Comparison of ENCODE assay signal across 23 cellular contexts in the genomic region with DNA sequence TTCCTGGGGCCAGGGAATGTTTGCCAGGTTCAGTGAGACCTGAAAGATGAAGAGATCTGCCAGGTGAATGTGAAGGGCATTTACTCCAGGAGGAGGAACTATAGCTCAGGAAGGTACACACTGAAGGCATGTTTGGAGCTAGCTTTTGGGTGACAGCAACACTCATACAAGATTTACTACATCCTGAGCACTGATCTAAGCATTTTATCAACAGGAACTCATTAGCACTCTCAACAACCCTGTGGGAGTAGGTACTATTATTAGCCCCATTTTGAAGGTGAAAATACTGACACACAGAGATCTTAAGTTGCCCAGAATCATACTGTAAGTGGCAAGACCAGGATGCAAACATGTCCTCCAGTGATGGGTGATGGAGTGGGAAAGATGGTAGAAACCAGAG. TPM values are rescaled to one million over a fixed set of nuclear protein-coding genes. Genes with fewer than 3 reads are reported as not detected.
DNase-seq lines count a peak whose midpoint lies in the region; ATAC-seq, FAIRE-seq and TF ChIP-seq lines count a peak whose summit lies in the region.
"Had no signal": no experiment of that assay in that cellular context is flagged by ENCODE, and none has a peak within 500 bp of the region (broad histone marks: within the 10 kb centered on the region; RNA-seq: fewer than 3 reads in every experiment).

No MANE protein-coding gene starts in this region.

- FAIRE-seq in bronchial epithelial cell (lab: Jason Lieb, UNC), result no peak
- FAIRE-seq: D721Med, HTR-8/SVneo had no signal

- H3K36me3 ChIP-seq in cardiac muscle cell, result peaks cover 11% of the 10 kb centered on the region
- H3K36me3 ChIP-seq in OCI-LY1 (ENCODE audit: insufficient read depth, low read length), result peaks cover 40% of the 10 kb centered on the region
- peaks cover 3% of the 10 kb centered on the region for H3K36me3 ChIP-seq in bronchial epithelial cell (ENCODE audit: control insufficient read depth, insufficient read depth, low read length)

- TF ChIP-seq CTCF in cardiac muscle cell (IDR thresholded peaks at IDR 0.05; ENCODE audit: low read depth, low read length) (no peak), OCI-LY1 (IDR thresholded peaks at IDR 0.05; ENCODE audit: low read length) (no peak), bronchial epithelial cell (IDR thresholded peaks at IDR 0.05; ENCODE audit: insufficient read depth, low read length, severe bottlenecking) (no peak)

- H3K4me3 ChIP-seq in cardiac muscle cell (no peak overlapping the region), OCI-LY1 (ENCODE audit: low read depth, low read length, poor library complexity, severe bottlenecking) (no peak overlapping the region), bronchial epithelial cell (ENCODE audit: low read depth, low read length) (no peak overlapping the region)
- H3K4me3 ChIP-seq: MG63 had no signal

- intact Hi-C loops in Right ventricle myocardium superior (cut with DNase I), result no loop called here

- H3K27me3 ChIP-seq in cardiac muscle cell, result no peaks in the 10 kb centered on the region
- H3K27me3 ChIP-seq in OCI-LY1 (ENCODE audit: insufficient read depth, low read length), result no peaks in the 10 kb centered on the region
- no peaks in the 10 kb centered on the region for H3K27me3 ChIP-seq in bronchial epithelial cell (ENCODE audit: control insufficient read depth, insufficient read depth, low read length)
- H3K27me3 ChIP-seq: MG63 had no signal

- H3K9me3 ChIP-seq in cardiac muscle cell (ENCODE audit: low read depth) (no peaks in the 10 kb centered on the region), OCI-LY1 (ENCODE audit: low read length) (no peaks in the 10 kb centered on the region)
- H3K9me3 ChIP-seq: MG63 had no signal

- peaks cover 26% of the 10 kb centered on the region for H3F3A ChIP-seq in OCI-LY1 (ENCODE audit: insufficient read depth, low read length)

- no peaks in the 10 kb centered on the region for H3K9me2 ChIP-seq in OCI-LY1 (ENCODE audit: low read depth, low read length)

- ATAC-seq in Right ventricle myocardium superior (ENCODE audit: poor library complexity), result no peak
- no peak for ATAC-seq in HG03097 (IDR thresholded peaks at IDR 0.05; ENCODE audit: low FRiP score, unreplicated experiment)
- no peak for ATAC-seq in GM21786 (IDR thresholded peaks at IDR 0.05; ENCODE audit: unreplicated experiment)

- H3K9ac ChIP-seq in OCI-LY1 (ENCODE audit: low read length), result no peak overlapping the region

- DNase-seq in cardiac muscle cell (ENCODE audit: low read depth in 1 of 2, low spot score in 1 of 2) (no peak), Right ventricle myocardium superior (no peak), bronchial epithelial cell (ENCODE audit: low read depth) (peak; percentile 18)
- no peak for DNase-seq in activated naive CD4-positive, alpha-beta T cell treated with anti-CD3 and anti-CD28 coated beads, Interleukin-2, amount 50 U/mL, for 16 hours
- DNase-seq: C1 segment of cervical spinal cord; CD8-positive, alpha-beta memory T cell; DND-41; H9; IMR-90; Karpas-422; MG63; NCI-H1048; NCI-H1436; NCI-H2081; NCI-H2227 treated with DMSO at 0.1 percent for 48 hours; NCI-H524 treated with DMSO at 0.1 percent for 48 hours; NK-92 treated with Interleukin-12 subunit alpha and Interleukin-12 subunit beta, amount 100 ng/mL, for 24 hours; SIG-M5 had no signal

- H3K79me2 ChIP-seq in OCI-LY1 (ENCODE audit: insufficient read depth, low read length), result peaks cover 9% of the 10 kb centered on the region

- H3K4me1 ChIP-seq in cardiac muscle cell (ENCODE audit: low read depth) (peaks cover 37% of the 10 kb centered on the region), OCI-LY1 (ENCODE audit: insufficient read depth, low read length, severe bottlenecking) (peaks cover 33% of the 10 kb centered on the region)

- no peak overlapping the region for H2AFZ ChIP-seq in OCI-LY1 (ENCODE audit: low read length)

- no peaks in the 10 kb centered on the region for H4K20me1 ChIP-seq in OCI-LY1 (ENCODE audit: insufficient read depth, low read length)

- no peak overlapping the region for H3K4me2 ChIP-seq in OCI-LY1 (ENCODE audit: low read length)

- peak overlapping the region; percentile 12 for H3K27ac ChIP-seq in cardiac muscle cell
- H3K27ac ChIP-seq in OCI-LY1 (ENCODE audit: low read depth, low read length, poor library complexity, severe bottlenecking), result peak overlapping the region; percentile 24

RNA-seq across cellular contexts. Expression of gene GADD45A, which starts 6.7 kb away (rescaled TPM):
- total RNA-seq in cardiac muscle cell, result 73.6 and 84.2 TPM in 2 replicates
- 106 and 112 TPM in 2 replicates for polyA plus RNA-seq in cardiac muscle cell
- total RNA-seq in Right ventricle myocardium superior, result 48.1 TPM
- total RNA-seq in bronchial epithelial cell, result 107 and 146 TPM in 2 replicates
